In genomic region chr19:13282486-13283065, GRCh38 we compare ENCODE assay signal across 17 cellular contexts.
"Had no signal": no experiment of that assay in that cellular context is flagged by ENCODE, and none has a peak within 500 bp of the region (broad histone marks: within the 10 kb centered on the region; RNA-seq: fewer than 3 reads in every experiment).

No MANE protein-coding gene starts in this region.

- H3K36me3 Mint-ChIP-seq: naive B cell had no signal

- H3K27ac ChIP-seq: colonic mucosa, hepatocyte, suprapubic skin had no signal

- H3K27me3 ChIP-seq: colonic mucosa, hepatocyte had no signal

- DNase-seq: cerebellar nuclear complex; colonic mucosa; dermis blood vessel endothelial cell; effector CD8-positive, alpha-beta T cell; foreskin melanocyte; left colon; left ventricle myocardium superior; mesenchymal stem cell; naive B cell; stimulated activated CD4-positive, alpha-beta T cell treated with anti-CD3 and anti-CD28 coated beads, Interleukin-2, amount 100 ng/mL, for 48 hours; stimulated activated naive CD8-positive, alpha-beta T cell treated with anti-CD3 and anti-CD28 coated beads, Interleukin-15, Interleukin-2, amounts not matched to agents 100 U/mL and 50 U/mL, for 24 hours; tibial artery had no signal

- H3K9me3 Mint-ChIP-seq: naive B cell, nephron had no signal

- H3K4me2 ChIP-seq: hepatocyte, smooth muscle cell had no signal

- H3K36me3 ChIP-seq: colonic mucosa, suprapubic skin, tibial artery had no signal

- H3K4me3 ChIP-seq: colonic mucosa, hepatocyte, lung, smooth muscle cell, suprapubic skin had no signal

- H3K9me3 ChIP-seq: colonic mucosa, suprapubic skin, tibial artery had no signal

- ATAC-seq: left colon; left ventricle myocardium superior; stimulated activated naive CD8-positive, alpha-beta T cell treated with anti-CD3 and anti-CD28 coated beads, Interleukin-15, Interleukin-2, amounts not matched to agents 100 U/mL and 50 U/mL, for 24 hours had no signal

- H3K27ac Mint-ChIP-seq: nephron had no signal

- H3K4me3 Mint-ChIP-seq: naive B cell, nephron had no signal

- H3K4me1 ChIP-seq: colonic mucosa, suprapubic skin had no signal

- H3K4me1 Mint-ChIP-seq: nephron had no signal
